ENCODE assay signal across 18 cellular contexts in the genomic region with DNA sequence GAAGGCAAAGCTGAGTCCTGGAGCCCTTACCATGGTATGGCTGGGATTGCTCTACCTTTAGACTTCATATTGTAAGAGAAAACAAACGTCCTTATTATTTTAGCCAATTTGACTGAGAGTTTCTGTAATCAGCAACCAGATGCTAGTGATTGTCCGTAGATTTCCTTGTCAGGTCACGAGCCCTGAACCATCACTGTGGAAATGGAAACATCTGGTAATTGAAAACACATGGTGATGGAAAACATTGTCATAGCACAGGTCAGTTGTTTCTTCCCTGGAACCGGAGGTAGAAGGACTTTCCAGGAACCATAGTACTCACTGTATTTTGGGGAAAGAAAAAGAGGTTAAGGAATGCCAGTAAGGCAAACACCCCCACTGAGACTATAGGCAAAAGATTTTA. TPM values are rescaled to one million over a fixed set of nuclear protein-coding genes. Genes with fewer than 3 reads are reported as not detected.
DNase-seq lines count a peak whose midpoint lies in the region; ATAC-seq and TF ChIP-seq lines count a peak whose summit lies in the region.
"Had no signal": no experiment of that assay in that cellular context is flagged by ENCODE, and none has a peak within 500 bp of the region (broad histone marks: within the 10 kb centered on the region; RNA-seq: fewer than 3 reads in every experiment).

No MANE protein-coding gene starts in this region.

- H3K4me3 ChIP-seq in HFF-Myc (replicated peaks; ENCODE audit: low read depth, low read length): no peak overlapping the region
- no peak overlapping the region for H3K4me3 ChIP-seq in fibroblast of villous mesenchyme (ENCODE audit: low read depth, low read length)
- H3K4me3 ChIP-seq: BLaER1 treated with 17β-estradiol and CSF1 and Interleukin-3, amounts not matched to agents 10 nM and 100 nM; GM12878 had no signal

- intact Hi-C loops in Right ventricle myocardium superior (cut with DNase I): no loop called here

- ATAC-seq in SK-N-SH treated with all-trans-retinoic acid at 6 μM for 48 hours (no peak), HG02884 (IDR thresholded peaks at IDR 0.05; ENCODE audit: unreplicated experiment) (no peak), Right ventricle myocardium superior (ENCODE audit: poor library complexity) (no peak)
- ATAC-seq: CD8-positive, alpha-beta T cell; GM12878 had no signal

- TF ChIP-seq CTCF in HFF-Myc (IDR thresholded peaks at IDR 0.05; ENCODE audit: low read depth, low read length, missing control alignments): no peak
- TF ChIP-seq CTCF in fibroblast of villous mesenchyme (IDR thresholded peaks at IDR 0.05; ENCODE audit: insufficient read depth, low read depth, low read length): no peak

- peak; percentile 20 for DNase-seq in HFF-Myc (ENCODE audit: extremely low read depth, low read depth)
- peak; percentile 28 for DNase-seq in fibroblast of villous mesenchyme (ENCODE audit: low read depth)
- DNase-seq in Right ventricle myocardium superior: no peak
- no peak for DNase-seq in NOMO-1 treated with DMSO at 0.1 percent for 48 hours (lab: John Stamatoyannopoulos, UW; ENCODE audit: unreplicated experiment)
- DNase-seq in stimulated activated CD4-positive, alpha-beta T cell treated with anti-CD3 and anti-CD28 coated beads, Interleukin-15, amount 100 ng/mL, for 24 hours: no peak
- DNase-seq: Calu3; CD8-positive, alpha-beta T cell; DMS79 treated with DMSO at 0.1 percent for 48 hours; EL; H9 had no signal

TF ChIP-seq in SK-N-SH treated with all-trans-retinoic acid at 6 μM for 48 hours, 23 proteins besides CTCF, POLR2A, EP300 and RAD21:
- TF ChIP-seq PPARA (CRISPR knock-in tag; IDR thresholded peaks at IDR 0.05; ENCODE audit: borderline replicate concordance): no peak
- peak; percentile 63; the same call in 1 of the 2 replicates for TF ChIP-seq TCF4 (CRISPR knock-in tag; IDR thresholded peaks at IDR 0.05; ENCODE audit: borderline replicate concordance)

RNA-seq across cellular contexts. Expression of gene DEUP1, which starts 40.5 kb away (rescaled TPM):
- total RNA-seq in fibroblast of villous mesenchyme (not detected in 2 replicates), Right ventricle myocardium superior (not detected)
- total RNA-seq: A172; B cell; Calu3; CD8-positive, alpha-beta T cell; G401; GM12878; HT-29 had no signal

Comparison
In these comparisons a context has a peak if more than half of its experiments do, and no peak if none do; other contexts are left out.
1. DNase-seq: peak in HFF-Myc (single experiment) and fibroblast of villous mesenchyme (single experiment); none in Right ventricle myocardium superior (single experiment), NOMO-1 treated with DMSO at 0.1 percent for 48 hours (single experiment) and stimulated activated CD4-positive, alpha-beta T cell treated with anti-CD3 and anti-CD28 coated beads, Interleukin-15, amount 100 ng/mL, for 24 hours (single experiment).